23 cellular contexts compared by ENCODE assay signal in genomic region chr5:172435362-172436077, GRCh38. TPM values are rescaled to one million over a fixed set of nuclear protein-coding genes. Genes with fewer than 3 reads are reported as not detected.
"Had no signal": no experiment of that assay in that cellular context is flagged by ENCODE, and none has a peak within 500 bp of the region (broad histone marks: within the 10 kb centered on the region; RNA-seq: fewer than 3 reads in every experiment).

No MANE protein-coding gene starts in this region.

- H3K36me3 ChIP-seq: adrenal gland, prostate gland, suprapubic skin had no signal

- H3K9me3 ChIP-seq: adrenal gland, ascending aorta, prostate gland, suprapubic skin had no signal

- H3K27ac ChIP-seq: epithelial cell of prostate, foreskin keratinocyte, hepatocyte, suprapubic skin had no signal

- H3K4me2 ChIP-seq: hepatocyte had no signal

- H3K4me1 ChIP-seq: foreskin keratinocyte, prostate gland had no signal

- H3K27me3 ChIP-seq: adrenal gland, ascending aorta, foreskin keratinocyte, hepatocyte, suprapubic skin had no signal

- H3K4me3 ChIP-seq: adrenal gland, ascending aorta, hepatocyte, prostate gland, suprapubic skin had no signal

- DNase-seq: activated B cell treated with CpG ODN at 0.5 μM for 24 hours; activated CD4-positive, alpha-beta T cell treated with anti-CD3 and anti-CD28 coated beads for 36 hours; activated CD4-positive, alpha-beta T cell treated with anti-CD3 and anti-CD28 coated beads, Interleukin-2, amount 50 U/mL, for 4 hours; activated CD8-positive, alpha-beta memory T cell treated with anti-CD3 and anti-CD28 coated beads for 24 hours; activated CD8-positive, alpha-beta memory T cell treated with anti-CD3 and anti-CD28 coated beads, Interleukin-2, amount 50 U/mL, for 4 hours; activated naive CD4-positive, alpha-beta T cell; activated T-cell treated with anti-CD3 and anti-CD28 coated beads, Interleukin-2, amount 50 U/mL, for 24 hours; adrenal gland; cortex of kidney; foreskin keratinocyte; immature natural killer cell; left ventricle myocardium superior; midbrain; natural killer cell; stimulated activated CD4-positive, alpha-beta T cell treated with anti-CD3 and anti-CD28 coated beads, Interleukin-12 subunit alpha, Interleukin-12 subunit beta, amount 100 ng/mL, for 4 hours; stimulated activated CD4-positive, alpha-beta T cell treated with anti-CD3 and anti-CD28 coated beads, Interleukin-4, amount 100 ng/mL, for 4 hours; stimulated activated naive CD8-positive, alpha-beta T cell treated with anti-CD3 and anti-CD28 coated beads, Interleukin-15, Interleukin-2, amounts not matched to agents 100 U/mL and 50 U/mL, for 24 hours; T1000 had no signal

- H2AFZ ChIP-seq: hepatocyte had no signal

RNA-seq across cellular contexts. Expression of gene SH3PXD2B, which starts 18.8 kb away (rescaled TPM):
- polyA plus RNA-seq: immature natural killer cell had no signal
